In the genomic region with DNA sequence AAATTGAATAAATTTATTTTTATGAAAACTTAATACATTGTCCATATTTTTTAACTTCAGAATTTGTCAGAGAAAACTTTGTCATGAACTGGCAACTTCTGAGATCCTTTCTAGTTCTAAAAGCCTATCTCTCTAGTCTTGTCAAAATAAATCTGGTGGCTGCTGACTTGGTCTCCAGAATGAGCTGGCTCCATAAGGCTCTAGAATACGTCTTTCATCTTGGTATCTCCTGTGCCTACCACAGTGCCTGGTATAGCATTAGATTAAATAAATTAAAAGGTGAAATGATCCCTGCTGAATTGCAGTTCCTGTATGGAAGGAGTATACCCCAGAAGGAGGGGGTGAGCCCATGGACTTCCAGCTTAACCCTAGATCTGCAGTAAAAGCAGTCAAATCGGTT, we compare ENCODE assay signal across 4 cellular contexts.
"Had no signal": no experiment of that assay in that cellular context is flagged by ENCODE, and none has a peak within 500 bp of the region (broad histone marks: within the 10 kb centered on the region; RNA-seq: fewer than 3 reads in every experiment).

No MANE protein-coding gene starts in this region.

- ATAC-seq: HepG2, K562 had no signal

- H3K27ac ChIP-seq: HL-60, KMS-11 had no signal

- H3K4me3 ChIP-seq: K562 had no signal
